Comparison of ENCODE assay signal across 9 cellular contexts in genomic region chr2:23563673-23564617, GRCh38.
A peak's percentile ranks its signal among the peaks of the same experiment; 100 is the strongest.
DNase-seq lines count a peak whose midpoint lies in the region; ATAC-seq, FAIRE-seq and TF ChIP-seq lines count a peak whose summit lies in the region.
"Had no signal": no experiment of that assay in that cellular context is flagged by ENCODE, and none has a peak within 500 bp of the region (broad histone marks: within the 10 kb centered on the region; RNA-seq: fewer than 3 reads in every experiment).

No MANE protein-coding gene starts in this region.

- WGBS in sigmoid colon, 2 donors = 76 to 84% methylated on average over 23 of the region's 23 CpGs

- H3K4me1 ChIP-seq in iPS-20b (ENCODE audit: insufficient read depth, low read length) = peaks cover 6% of the 10 kb centered on the region; the same call in 1 of the 2 replicates
- peaks cover 0 to 77% (median 63%) of the 10 kb centered on the region in 4 donors for H3K4me1 ChIP-seq in sigmoid colon

- peak in 2 of 4 experiments; percentile 7 to 29 for TF ChIP-seq CTCF in sigmoid colon (IDR thresholded peaks at IDR 0.05)
- TF ChIP-seq CTCF in D721Med (IDR thresholded peaks at IDR 0.05; ENCODE audit: insufficient read depth, missing control alignments) = no peak

- intact Hi-C loops in sigmoid colon (cut with DNase I) = loop anchor here (2.0 kb wide), 1 partner anchor 53 kb away; no protein-coding TSS in a partner anchor

- H3K27me3 ChIP-seq in iPS-20b (ENCODE audit: insufficient read depth, low read length) = no peaks in the 10 kb centered on the region
- H3K27me3 ChIP-seq in sigmoid colon = no peaks in the 10 kb centered on the region

- FAIRE-seq in D721Med (lab: Jason Lieb, UNC) = no peak
- no peak for FAIRE-seq in GM12891 (lab: Jason Lieb, UNC)

- ATAC-seq in HG03159 (IDR thresholded peaks at IDR 0.05; ENCODE audit: unreplicated experiment) = no peak

- H3K36me3 ChIP-seq in iPS-20b (ENCODE audit: insufficient read depth, low read depth, low read length) (no peaks in the 10 kb centered on the region), sigmoid colon (peaks cover 0 to 9% (median 0%) of the 10 kb centered on the region in 4 donors)

- peak overlapping the region; percentile 42; the same call in 1 of the 2 replicates for H3K9ac ChIP-seq in iPS-20b (ENCODE audit: low read depth, low read length)

- no peak for TF ChIP-seq EP300 in sigmoid colon (IDR thresholded peaks at IDR 0.05)

- no peak overlapping the region for H3K4me3 ChIP-seq in iPS-20b (ENCODE audit: low read length)
- H3K4me3 ChIP-seq in sigmoid colon = no peak overlapping the region

- H3K27ac ChIP-seq in iPS-20b (ENCODE audit: low read length) (no peak overlapping the region), sigmoid colon (peak overlapping the region; percentile 73 to 85 (median 76))

- DNase-seq in H4 (ENCODE audit: low spot score) (peak; percentile 90), brain pericyte (ENCODE audit: low read depth, low spot score) (peak; percentile 76), sigmoid colon (peak; percentile 88), D341Med (ENCODE audit: low spot score) (no peak), D721Med (ENCODE audit: insufficient read length, low spot score) (no peak), GM12891 (ENCODE audit: insufficient read length, low spot score) (no peak)
- DNase-seq: NK-92 treated with Interleukin-12 subunit alpha and Interleukin-12 subunit beta, amount 100 ng/mL, for 24 hours had no signal

- H3K9me3 ChIP-seq in iPS-20b (ENCODE audit: insufficient read depth, low read depth, low read length) (no peaks in the 10 kb centered on the region), sigmoid colon (no peaks in the 10 kb centered on the region)

- TF ChIP-seq POLR2A in sigmoid colon (IDR thresholded peaks at IDR 0.05) = no peak
- no peak for TF ChIP-seq POLR2A in GM12891 (IDR thresholded peaks at IDR 0.05; ENCODE audit: low read depth, low read length)

TF ChIP-seq in GM12891, 5 proteins besides CTCF, POLR2A, EP300 and RAD21:
- TF ChIP-seq POU2F2 (IDR thresholded peaks at IDR 0.05; ENCODE audit: low read depth, low read length) = no peak
- TF ChIP-seq SPI1 (IDR thresholded peaks at IDR 0.05; ENCODE audit: low read depth, low read length) = no peak
- TF ChIP-seq PAX5 (IDR thresholded peaks at IDR 0.05; ENCODE audit: insufficient read depth, low read length, severe bottlenecking) = no peak
- TF ChIP-seq POLR2AphosphoS5 (IDR thresholded peaks at IDR 0.05; ENCODE audit: low read depth, low read length) = no peak
- TF ChIP-seq TAF1 (IDR thresholded peaks at IDR 0.05; ENCODE audit: low read depth, low read length) = no peak

Comparison
In these comparisons a context has a peak if more than half of its experiments do, and no peak if none do; other contexts are left out.
1. DNase-seq: peak in H4 (single experiment), brain pericyte (single experiment) and sigmoid colon (single experiment); none in D341Med (single experiment), D721Med (single experiment) and GM12891 (single experiment).